In the genomic region with DNA sequence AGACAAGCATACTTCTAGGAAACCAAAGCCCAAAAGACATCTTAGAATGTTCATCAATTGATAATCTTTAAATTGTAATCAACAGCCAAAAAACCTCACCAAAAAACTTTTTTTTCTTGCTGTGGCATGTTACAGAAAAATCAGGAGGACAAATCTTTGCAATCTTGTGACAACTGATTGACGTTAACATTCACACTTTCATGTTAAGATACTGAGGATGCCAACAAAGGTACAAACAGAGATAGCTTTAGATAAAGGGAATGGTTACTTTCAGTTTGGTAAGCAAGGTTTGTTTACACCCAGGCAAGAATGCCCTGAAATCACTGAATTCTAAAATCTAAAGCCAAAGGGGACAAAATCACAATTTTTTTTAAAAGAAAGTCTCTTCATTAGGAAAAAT, we compare ENCODE assay signal across 10 cellular contexts.
"Had no signal": no experiment of that assay in that cellular context is flagged by ENCODE, and none has a peak within 500 bp of the region (broad histone marks: within the 10 kb centered on the region; RNA-seq: fewer than 3 reads in every experiment).

No MANE protein-coding gene starts in this region.

- H3K4me2 ChIP-seq: GM23338 had no signal

- H3K27ac ChIP-seq: GM23248 had no signal

- FAIRE-seq: H1, H54 had no signal

- H3K4me3 ChIP-seq: GM23248, GM23338, HAP-1 had no signal

- H2AFZ ChIP-seq: GM23248, GM23338 had no signal

- H3K9me3 ChIP-seq: HAP-1 had no signal

- DNase-seq: GM23248, GOT3, H7, H9, HCEC 1CT, HFFc6 had no signal

- H3K9ac ChIP-seq: GM23248 had no signal
